7 cellular contexts compared by ENCODE assay signal in the genomic region with DNA sequence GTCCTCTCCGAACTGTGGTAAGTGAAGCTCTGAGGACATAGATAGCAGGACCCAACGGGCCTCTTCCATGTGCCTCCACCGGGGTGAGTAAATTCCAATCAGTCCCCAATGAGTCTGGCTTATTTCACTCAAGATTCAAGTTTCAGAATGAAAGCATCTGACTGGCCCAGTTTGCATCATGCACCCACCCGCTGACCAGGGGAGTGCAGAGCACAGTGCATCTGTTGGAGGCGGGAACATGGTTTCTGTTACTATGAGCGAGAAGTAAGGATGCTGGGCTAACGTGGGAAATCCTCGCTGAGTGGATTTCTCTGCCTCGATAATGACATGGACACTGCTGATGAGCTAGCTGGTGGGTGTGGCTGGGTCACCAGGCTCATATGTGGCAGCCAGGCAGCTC. TPM values are rescaled to one million over a fixed set of nuclear protein-coding genes. Genes with fewer than 3 reads are reported as not detected.
"Had no signal": no experiment of that assay in that cellular context is flagged by ENCODE, and none has a peak within 500 bp of the region (broad histone marks: within the 10 kb centered on the region; RNA-seq: fewer than 3 reads in every experiment).

No MANE protein-coding gene starts in this region.

RNA-seq across cellular contexts. Expression of a gene that starts 10.7 kb away (rescaled TPM):
- total RNA-seq: myocyte; naive thymus-derived CD8-positive, alpha-beta T cell; osteoblast; posterior vena cava; pulmonary artery endothelial cell; smooth muscle cell; subcutaneous adipose tissue had no signal
